In the genomic region with DNA sequence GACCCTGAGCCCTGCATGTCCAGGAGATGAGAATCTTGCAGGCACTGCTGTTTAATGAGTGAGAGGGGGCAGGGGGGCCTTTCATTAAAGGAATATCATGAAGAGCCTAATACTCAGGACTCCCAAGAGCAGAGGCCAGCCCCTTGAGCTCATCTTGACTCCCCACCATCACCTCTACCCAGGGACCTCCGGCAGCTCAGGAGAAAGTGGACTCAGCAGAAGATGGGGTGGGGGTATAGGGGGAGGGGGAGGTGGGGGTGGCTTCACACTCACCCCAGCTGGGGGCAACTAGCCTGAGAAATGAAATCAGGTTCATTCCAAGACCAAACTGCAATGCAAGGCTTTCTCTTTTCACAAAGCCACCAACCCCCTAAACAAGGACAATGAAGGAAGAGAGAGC, we compare ENCODE assay signal across 5 cellular contexts.
"Had no signal": no experiment of that assay in that cellular context is flagged by ENCODE, and none has a peak within 500 bp of the region (broad histone marks: within the 10 kb centered on the region; RNA-seq: fewer than 3 reads in every experiment).

No MANE protein-coding gene starts in this region.

- H3K27ac ChIP-seq: HL-60 had no signal

- H3K4me1 Mint-ChIP-seq: IgD-negative memory B cell had no signal

- H3K27ac Mint-ChIP-seq: IgD-negative memory B cell had no signal

- H3K4me3 Mint-ChIP-seq: IgD-negative memory B cell had no signal

- H3K27me3 Mint-ChIP-seq: IgD-negative memory B cell had no signal

- DNase-seq: IMR-90 had no signal

- H3K36me3 Mint-ChIP-seq: IgD-negative memory B cell had no signal

- ATAC-seq: HepG2, K562 had no signal

- H3K4me3 ChIP-seq: K562 had no signal
